ENCODE assay signal across 24 cellular contexts in the genomic region with DNA sequence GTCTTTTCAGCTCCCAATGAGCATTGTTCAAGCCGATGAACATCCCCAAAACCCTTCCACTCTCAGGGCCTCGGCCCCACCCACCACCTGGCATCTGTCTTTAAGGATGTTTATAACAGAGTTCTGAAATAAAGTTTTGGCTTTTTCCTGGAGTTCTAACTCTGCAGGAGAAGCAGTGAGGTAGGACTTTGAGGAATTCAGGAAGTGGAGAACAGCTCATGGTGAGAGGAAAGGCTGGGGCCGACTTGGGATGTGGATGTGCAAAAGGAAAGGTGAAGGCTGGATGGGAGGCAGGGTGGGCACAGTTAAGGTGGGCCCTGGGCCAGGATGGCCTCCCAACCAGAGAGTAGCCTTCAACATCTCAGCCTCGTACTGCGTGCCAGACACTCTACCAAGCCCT. TPM values are rescaled to one million over a fixed set of nuclear protein-coding genes. Genes with fewer than 3 reads are reported as not detected.
DNase-seq lines count a peak whose midpoint lies in the region; ATAC-seq, FAIRE-seq and TF ChIP-seq lines count a peak whose summit lies in the region.
"Had no signal": no experiment of that assay in that cellular context is flagged by ENCODE, and none has a peak within 500 bp of the region (broad histone marks: within the 10 kb centered on the region; RNA-seq: fewer than 3 reads in every experiment).

No MANE protein-coding gene starts in this region.

- no peaks in the 10 kb centered on the region for H3K36me3 ChIP-seq in gastroesophageal sphincter
- no peaks in the 10 kb centered on the region for H3K36me3 ChIP-seq in parathyroid adenoma (ENCODE audit: control insufficient read depth, insufficient read depth, low read length)
- H3K36me3 ChIP-seq: vagina had no signal

- no peak for TF ChIP-seq CTCF in A549 (IDR thresholded peaks at IDR 0.05)
- no peak for TF ChIP-seq CTCF in gastroesophageal sphincter (IDR thresholded peaks at IDR 0.05)
- TF ChIP-seq CTCF in parathyroid adenoma (IDR thresholded peaks at IDR 0.05), result no peak

- H3K4me2 ChIP-seq in A549 (no peak overlapping the region; the same call in 2 of the 3 replicates), parathyroid adenoma (ENCODE audit: low read length) (no peak overlapping the region)

- no peak overlapping the region for H3K9ac ChIP-seq in parathyroid adenoma

- H3K9me3 ChIP-seq in A549, result no peaks in the 10 kb centered on the region
- H3K9me3 ChIP-seq in gastroesophageal sphincter, result no peaks in the 10 kb centered on the region
- no peaks in the 10 kb centered on the region for H3K9me3 ChIP-seq in parathyroid adenoma (ENCODE audit: control insufficient read depth, low read length)
- H3K9me3 ChIP-seq: vagina had no signal

- H3K4me1 ChIP-seq in A549 (peaks cover 50% of the 10 kb centered on the region), gastroesophageal sphincter (peaks cover 0 to 14% (median 3%) of the 10 kb centered on the region in 3 donors), parathyroid adenoma (no peaks in the 10 kb centered on the region)

- POLR2A ChIA-PET in A549 (lab: Yijun Ruan, JAX), result interaction anchor here (2.8 kb wide), 1 partner anchor 128 kb away, joined by 10 read pairs; no protein-coding TSS in a partner anchor

- H3K27ac ChIP-seq in A549, result peak overlapping the region; percentile 52 to 70; a peak in 4 of 6 replicates
- H3K27ac ChIP-seq in gastroesophageal sphincter, result peak overlapping the region in 3 of 4 donors; percentile 43 to 54 (median 48)
- H3K27ac ChIP-seq in parathyroid adenoma, result peak overlapping the region; percentile 51
- H3K27ac ChIP-seq: vagina had no signal

- CTCF ChIA-PET in A549 (lab: Yijun Ruan, JAX), result interaction anchor here (1.2 to 2.3 kb wide), 3 partner anchors 9 to 96 kb away, joined by 3 to 10 read pairs (median 4); no protein-coding TSS in a partner anchor

- ATAC-seq in A549 (no peak), gastroesophageal sphincter (no peak), HG03521 (IDR thresholded peaks at IDR 0.05; ENCODE audit: unreplicated experiment) (no peak)
- ATAC-seq: stimulated activated naive B cell treated with anti-CD40 and anti-IgM and Interleukin-4, amounts not matched to agents 10 μg/mL and 1 μg/mL and 100 μg/mL, for 72 hours had no signal

- no peak overlapping the region for H2AFZ ChIP-seq in parathyroid adenoma

- WGBS in A549 (ENCODE audit: missing lambda C conversion rate), result 96% methylated on average over 5 of the region's 5 CpGs
- 72% methylated on average over 4 of the region's 5 CpGs; no CpG with 5 or more reads in 1 of the 2 donors for WGBS in gastroesophageal sphincter (ENCODE audit: low coverage in 1 of 2), 2 donors

- H3K79me2 ChIP-seq in parathyroid adenoma, result no peaks in the 10 kb centered on the region

- no peak for TF ChIP-seq RAD21 in A549 (conservative IDR thresholded peaks at IDR 0.05 in 1 of 2, IDR thresholded peaks at IDR 0.05 in 1 of 2)

- no peak for DNase-seq in A549 (ENCODE audit: low read depth in 1 of 2, low spot score in 1 of 2)
- DNase-seq in EH (ENCODE audit: low read depth), result peak; percentile 27
- DNase-seq in dermis blood vessel endothelial cell, result no peak
- no peak for DNase-seq in GM12892 (ENCODE audit: insufficient read length)
- DNase-seq: activated CD4-positive, alpha-beta T cell treated with anti-CD3 and anti-CD28 coated beads for 48 hours; activated naive CD4-positive, alpha-beta T cell treated with anti-CD3 and anti-CD28 coated beads, Interleukin-2, amount 50 U/mL, for 16 hours; activated T-cell treated with anti-CD3 and anti-CD28 coated beads for 4 hours; COR-L47; EL; foreskin fibroblast; HCEC 1CT; naive thymus-derived CD8-positive, alpha-beta T cell; NCI-H187; NCI-H345; stimulated activated CD4-positive, alpha-beta T cell treated with anti-CD3 and anti-CD28 coated beads, Interleukin-15, amount 100 ng/mL, for 24 hours; stimulated activated naive B cell treated with anti-CD40 and anti-IgM and Interleukin-4, amounts not matched to agents 10 μg/mL and 1 μg/mL and 100 μg/mL, for 72 hours; SW 1271 had no signal

- FAIRE-seq in A549 (lab: Jason Lieb, UNC), result no peak
- FAIRE-seq in GM12892 (lab: Jason Lieb, UNC), result no peak
- FAIRE-seq: endothelial cell of umbilical vein had no signal

- H3K27me3 ChIP-seq in gastroesophageal sphincter (no peaks in the 10 kb centered on the region), parathyroid adenoma (ENCODE audit: control insufficient read depth, insufficient read depth, low read length) (no peaks in the 10 kb centered on the region)
- H3K27me3 ChIP-seq: vagina had no signal

- H3K4me3 ChIP-seq in A549, result no peak overlapping the region
- no peak overlapping the region for H3K4me3 ChIP-seq in gastroesophageal sphincter
- H3K4me3 ChIP-seq in parathyroid adenoma (ENCODE audit: low read depth, low read length), result no peak overlapping the region
- H3K4me3 ChIP-seq: vagina had no signal

- TF ChIP-seq EP300 in A549 (IDR thresholded peaks at IDR 0.05) (no peak), gastroesophageal sphincter (IDR thresholded peaks at IDR 0.05) (no peak)

- TF ChIP-seq POLR2A in A549 (IDR thresholded peaks at IDR 0.05; ENCODE audit: low read length) (no peak), gastroesophageal sphincter (IDR thresholded peaks at IDR 0.05) (no peak), GM12892 (IDR thresholded peaks at IDR 0.05; ENCODE audit: low read depth, low read length) (no peak)

TF ChIP-seq in A549, 52 proteins besides CTCF, POLR2A, EP300 and RAD21:
- TF ChIP-seq PHF8 (IDR thresholded peaks at IDR 0.05; ENCODE audit: borderline replicate concordance, low read depth) (no peak), JUNB (IDR thresholded peaks at IDR 0.05) (no peak), RCOR1 (IDR thresholded peaks at IDR 0.05; ENCODE audit: low read depth, low read length) (no peak), SMC3 (IDR thresholded peaks at IDR 0.05) (no peak), CBX2 (IDR thresholded peaks at IDR 0.05; ENCODE audit: borderline replicate concordance, low read depth) (no peak), FOSL2 (IDR thresholded peaks at IDR 0.05) (no peak), FOSL2 (CRISPR knock-in tag; IDR thresholded peaks at IDR 0.05) (no peak), SREBF2 (IDR thresholded peaks at IDR 0.05) (no peak), HEYL (CRISPR knock-in tag; IDR thresholded peaks at IDR 0.05) (no peak)
- TF ChIP-seq, protein P1, sequence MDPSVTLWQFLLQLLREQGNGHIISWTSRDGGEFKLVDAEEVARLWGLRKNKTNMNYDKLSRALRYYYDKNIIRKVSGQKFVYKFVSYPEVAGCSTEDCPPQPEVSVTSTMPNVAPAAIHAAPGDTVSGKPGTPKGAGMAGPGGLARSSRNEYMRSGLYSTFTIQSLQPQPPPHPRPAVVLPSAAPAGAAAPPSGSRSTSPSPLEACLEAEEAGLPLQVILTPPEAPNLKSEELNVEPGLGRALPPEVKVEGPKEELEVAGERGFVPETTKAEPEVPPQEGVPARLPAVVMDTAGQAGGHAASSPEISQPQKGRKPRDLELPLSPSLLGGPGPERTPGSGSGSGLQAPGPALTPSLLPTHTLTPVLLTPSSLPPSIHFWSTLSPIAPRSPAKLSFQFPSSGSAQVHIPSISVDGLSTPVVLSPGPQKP (IDR thresholded peaks at IDR 0.05; ENCODE audit: low read depth, low read length), result no peak
- TF ChIP-seq, protein P2, sequence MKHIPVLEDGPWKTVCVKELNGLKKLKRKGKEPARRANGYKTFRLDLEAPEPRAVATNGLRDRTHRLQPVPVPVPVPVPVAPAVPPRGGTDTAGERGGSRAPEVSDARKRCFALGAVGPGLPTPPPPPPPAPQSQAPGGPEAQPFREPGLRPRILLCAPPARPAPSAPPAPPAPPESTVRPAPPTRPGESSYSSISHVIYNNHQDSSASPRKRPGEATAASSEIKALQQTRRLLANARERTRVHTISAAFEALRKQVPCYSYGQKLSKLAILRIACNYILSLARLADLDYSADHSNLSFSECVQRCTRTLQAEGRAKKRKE (CRISPR knock-in tag; IDR thresholded peaks at IDR 0.05; ENCODE audit: low read depth), result no peak
- TF ChIP-seq, protein P3, sequence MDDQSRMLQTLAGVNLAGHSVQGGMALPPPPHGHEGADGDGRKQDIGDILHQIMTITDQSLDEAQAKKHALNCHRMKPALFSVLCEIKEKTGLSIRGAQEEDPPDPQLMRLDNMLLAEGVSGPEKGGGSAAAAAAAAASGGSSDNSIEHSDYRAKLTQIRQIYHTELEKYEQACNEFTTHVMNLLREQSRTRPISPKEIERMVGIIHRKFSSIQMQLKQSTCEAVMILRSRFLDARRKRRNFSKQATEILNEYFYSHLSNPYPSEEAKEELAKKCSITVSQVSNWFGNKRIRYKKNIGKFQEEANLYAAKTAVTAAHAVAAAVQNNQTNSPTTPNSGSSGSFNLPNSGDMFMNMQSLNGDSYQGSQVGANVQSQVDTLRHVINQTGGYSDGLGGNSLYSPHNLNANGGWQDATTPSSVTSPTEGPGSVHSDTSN (IDR thresholded peaks at IDR 0.05), result no peak

RNA-seq across cellular contexts. Expression of a gene that starts 28.3 kb away (rescaled TPM):
- polyA plus RNA-seq in A549 (2011; rRNA removed) (0.08 and 0.13 TPM in 2 replicates), A549 (2017; fragmentation: RNase III; extraction: RNeasy Plus Mini Kit Qiagen cat#74134 plus additional on column Dnase treatment) (0.30 to 0.34 TPM (median 0.32 TPM) in 3 replicates)
- 0.07 and 0.13 TPM in 2 replicates for polyA plus RNA-seq in A549 (2012; cell fraction: cytosol; rRNA removed)
- 0.19 and 0.22 TPM in 2 replicates for polyA plus RNA-seq in A549 (2012; cell fraction: nucleus; rRNA removed)
- 0.58 TPM in 1 of 2 replicates, not detected in the other for polyA minus RNA-seq in A549 (2011; rRNA and poly(A)+ RNA removed)
- total RNA-seq in gastroesophageal sphincter (under 1 TPM in 2 of 4 donors, not detected in 2; 0.32 to 0.50 TPM), dermis blood vessel endothelial cell (0.14 and 0.34 TPM in 2 replicates)
- not detected for polyA plus RNA-seq in GM12892 (2012; ENCODE audit: missing spikeins)
- total RNA-seq: endothelial cell of umbilical vein, lung microvascular endothelial cell, RPMI7951, vagina had no signal
- polyA plus RNA-seq: endothelial cell of umbilical vein had no signal
